ENCODE assay signal across 14 cellular contexts in genomic region chr11:30457045-30457444, GRCh38.
"Had no signal": no experiment of that assay in that cellular context is flagged by ENCODE, and none has a peak within 500 bp of the region (broad histone marks: within the 10 kb centered on the region; RNA-seq: fewer than 3 reads in every experiment).

No MANE protein-coding gene starts in this region.

- ATAC-seq: foreskin keratinocyte had no signal

- H3K27ac ChIP-seq: foreskin keratinocyte, parathyroid adenoma, prostate gland, stomach had no signal

- H3K4me3 ChIP-seq: prostate gland, stomach had no signal

- H3K4me1 ChIP-seq: foreskin keratinocyte had no signal

- H3K36me3 ChIP-seq: prostate gland, stomach had no signal

- H3K27me3 ChIP-seq: foreskin keratinocyte, stomach had no signal

- H3K9me3 ChIP-seq: prostate gland, stomach had no signal

- DNase-seq: cerebellar nuclear complex; dermis blood vessel endothelial cell; foreskin keratinocyte; immature natural killer cell; mesendoderm; naive B cell; small intestine; stimulated activated CD4-positive, alpha-beta T cell treated with anti-CD3 and anti-CD28 coated beads, Interleukin-12 subunit alpha, Interleukin-12 subunit beta, amount 100 ng/mL, for 4 hours; stimulated activated naive CD4-positive, alpha-beta T cell; stomach; substantia nigra; trophoblast cell had no signal
